In genomic region chr1:173475564-173476196, GRCh38 we compare ENCODE assay signal across 8 cellular contexts. TPM values are rescaled to one million over a fixed set of nuclear protein-coding genes. Genes with fewer than 3 reads are reported as not detected.
DNase-seq lines count a peak whose midpoint lies in the region; ATAC-seq and TF ChIP-seq lines count a peak whose summit lies in the region.

No MANE protein-coding gene starts in this region.

- peak overlapping the region; percentile 75 for H3K27ac Mint-ChIP-seq in activated T-cell treated with anti-CD3 and anti-CD28 coated beads, Interleukin-2, amount 50 U/mL, for 24 hours
- peak overlapping the region; percentile 75 for H3K27ac Mint-ChIP-seq in endodermal cell

- no peaks in the 10 kb centered on the region for H3K9me2 ChIP-seq in neural cell (ENCODE audit: insufficient read depth, low read length)

- peaks cover 60% of the 10 kb centered on the region for H3K4me1 Mint-ChIP-seq in activated T-cell treated with anti-CD3 and anti-CD28 coated beads, Interleukin-2, amount 50 U/mL, for 24 hours (ENCODE audit: low read depth)
- peaks cover 38% of the 10 kb centered on the region for H3K4me1 Mint-ChIP-seq in endodermal cell

- H3K4me1 ChIP-seq in RWPE2 (ENCODE audit: insufficient read depth, poor library complexity, severe bottlenecking) (peaks cover 34% of the 10 kb centered on the region), endodermal cell (ENCODE audit: control insufficient read depth, insufficient read depth, low read length) (peaks cover 4% of the 10 kb centered on the region)

- H3K36me3 ChIP-seq in RWPE2 (ENCODE audit: low read depth) (peaks cover 25% of the 10 kb centered on the region), endodermal cell (ENCODE audit: control insufficient read depth, insufficient read depth, low read length) (peaks cover 47% of the 10 kb centered on the region), neural cell (ENCODE audit: insufficient read depth, low read length) (no peaks in the 10 kb centered on the region)

- H3K4me3 Mint-ChIP-seq in activated T-cell treated with anti-CD3 and anti-CD28 coated beads, Interleukin-2, amount 50 U/mL, for 24 hours, result peak overlapping the region; percentile 87
- H3K4me3 Mint-ChIP-seq in endodermal cell, result peak overlapping the region; percentile 97

- TF ChIP-seq EP300 in neural cell (conservative IDR thresholded peaks at IDR 0.05; ENCODE audit: poor library complexity, severe bottlenecking), result no peak

- H3K27me3 ChIP-seq in RWPE2 (ENCODE audit: insufficient read depth, poor library complexity, severe bottlenecking) (no peaks in the 10 kb centered on the region), endodermal cell (ENCODE audit: control insufficient read depth, insufficient read depth, low read length, poor library complexity, severe bottlenecking) (no peaks in the 10 kb centered on the region), neural cell (ENCODE audit: insufficient read depth, low read depth, low read length) (no peaks in the 10 kb centered on the region)

- peak overlapping the region; percentile 75 for H3K9ac ChIP-seq in endodermal cell (ENCODE audit: extremely low read depth, low read length, poor library complexity, severe bottlenecking)
- H3K9ac ChIP-seq in neural cell (ENCODE audit: low read length), result no peak overlapping the region

- WGBS in endodermal cell (ENCODE audit: insufficient coverage in 1 of 2, insufficient read length in 1 of 2), 2 experiments, result 60 to 72% methylated on average over 2 to 5 of the region's 5 CpGs

- in situ Hi-C loops in GM13977 (cut with MboI; ENCODE audit: low pct_unique_long_range_greater_than_20kb, low sequenced_read_pairs, unreplicated experiment), result no loop called here

- H3K27me3 Mint-ChIP-seq in activated T-cell treated with anti-CD3 and anti-CD28 coated beads, Interleukin-2, amount 50 U/mL, for 24 hours, result no peaks in the 10 kb centered on the region
- no peaks in the 10 kb centered on the region for H3K27me3 Mint-ChIP-seq in endodermal cell (ENCODE audit: insufficient read depth)

- TF ChIP-seq CTCF in RWPE2 (IDR thresholded peaks at IDR 0.05; ENCODE audit: poor library complexity, severe bottlenecking) (no peak), endodermal cell (conservative IDR thresholded peaks at IDR 0.05) (no peak), neural cell (IDR thresholded peaks at IDR 0.05; ENCODE audit: poor library complexity, severe bottlenecking) (no peak), GM13977 (IDR thresholded peaks at IDR 0.05; ENCODE audit: extremely low read depth, insufficient read depth, missing control alignments) (no peak)

- H4K20me1 ChIP-seq in neural cell (ENCODE audit: insufficient read depth), result no peaks in the 10 kb centered on the region

- peak overlapping the region; percentile 59 for H3K4me3 ChIP-seq in RWPE2 (ENCODE audit: severe bottlenecking)
- peak overlapping the region; percentile 92 for H3K4me3 ChIP-seq in endodermal cell (ENCODE audit: low read length)
- H3K4me3 ChIP-seq in neural cell (ENCODE audit: low read length), result peak overlapping the region; percentile 97

- no peak for TF ChIP-seq RAD21 in neural cell (conservative IDR thresholded peaks at IDR 0.05)

- H3K9me3 ChIP-seq in RWPE2 (ENCODE audit: severe bottlenecking) (peaks cover 3% of the 10 kb centered on the region), endodermal cell (ENCODE audit: control insufficient read depth, low read length) (peaks cover 29% of the 10 kb centered on the region), neural cell (ENCODE audit: low read length) (no peaks in the 10 kb centered on the region)

- peaks cover 18% of the 10 kb centered on the region for H3K79me2 ChIP-seq in neural cell (replicated peaks; ENCODE audit: insufficient read depth, low read length)

- H3K36me3 Mint-ChIP-seq in activated T-cell treated with anti-CD3 and anti-CD28 coated beads, Interleukin-2, amount 50 U/mL, for 24 hours (ENCODE audit: low read depth), result peaks cover 65% of the 10 kb centered on the region
- H3K36me3 Mint-ChIP-seq in endodermal cell (ENCODE audit: low read depth), result peaks cover 53% of the 10 kb centered on the region

- H3K9me3 Mint-ChIP-seq in activated T-cell treated with anti-CD3 and anti-CD28 coated beads, Interleukin-2, amount 50 U/mL, for 24 hours, result peaks cover 10% of the 10 kb centered on the region
- H3K9me3 Mint-ChIP-seq in endodermal cell, result peaks cover 29% of the 10 kb centered on the region

- H3K27ac ChIP-seq in RWPE2 (ENCODE audit: poor library complexity, severe bottlenecking), result peak overlapping the region; percentile 79
- no peak overlapping the region for H3K27ac ChIP-seq in endodermal cell (ENCODE audit: low read depth, low read length)
- H3K27ac ChIP-seq in neural cell (ENCODE audit: low read length), result no peak overlapping the region

- peak; percentile 35 for DNase-seq in activated T-cell treated with anti-CD3 and anti-CD28 coated beads, Interleukin-2, amount 50 U/mL, for 24 hours
- DNase-seq in activated T-cell treated with anti-CD3 and anti-CD28 coated beads for 4 hours, result no peak
- no peak for DNase-seq in RWPE2 (ENCODE audit: low spot score)
- DNase-seq in endodermal cell, result no peak
- no peak for DNase-seq in GM13977 (ENCODE audit: low spot score)

- H2AFZ ChIP-seq in neural cell (ENCODE audit: low read depth, low read length), result no peak overlapping the region

- no peak overlapping the region for H3K4me2 ChIP-seq in neural cell (ENCODE audit: low read length)

- no peaks in the 10 kb centered on the region for H3F3A ChIP-seq in neural cell (ENCODE audit: insufficient read depth, low read length, poor library complexity, severe bottlenecking)

- ATAC-seq in RWPE2 (ENCODE audit: low read depth) (peak; percentile 61), HG03571 (IDR thresholded peaks at IDR 0.05; ENCODE audit: unreplicated experiment) (no peak), HG03378 (IDR thresholded peaks at IDR 0.05; ENCODE audit: unreplicated experiment) (no peak)

TF ChIP-seq in neural cell, 6 proteins besides CTCF, POLR2A, EP300 and RAD21:
- TF ChIP-seq REST (IDR thresholded peaks at IDR 0.05; ENCODE audit: borderline replicate concordance) (no peak), MXI1 (conservative IDR thresholded peaks at IDR 0.05; ENCODE audit: poor library complexity, severe bottlenecking) (no peak), SMC3 (conservative IDR thresholded peaks at IDR 0.05; ENCODE audit: poor library complexity) (no peak), POLR2AphosphoS5 (IDR thresholded peaks at IDR 0.05) (no peak), EZH2 (IDR thresholded peaks at IDR 0.05; ENCODE audit: borderline replicate concordance, insufficient read depth, low read length, poor library complexity, severe bottlenecking) (no peak), TAF1 (IDR thresholded peaks at IDR 0.05; ENCODE audit: low read depth) (no peak)

RNA-seq across cellular contexts. Expression of gene PRDX6, which starts 1.5 kb away (rescaled TPM):
- total RNA-seq in endodermal cell, result 100 to 1,000 TPM; 483 to 623 TPM
- polyA plus RNA-seq in endodermal cell (2013, experiment 1 of 2), result 313 TPM
- 304 TPM for polyA plus RNA-seq in endodermal cell (2013, experiment 2 of 2)
- 111 and 118 TPM in 2 replicates for polyA plus RNA-seq in neural cell
- polyA minus RNA-seq in neural cell, result 71.3 and 77.9 TPM in 2 replicates
